ENCODE assay signal across 8 cellular contexts in the genomic region with DNA sequence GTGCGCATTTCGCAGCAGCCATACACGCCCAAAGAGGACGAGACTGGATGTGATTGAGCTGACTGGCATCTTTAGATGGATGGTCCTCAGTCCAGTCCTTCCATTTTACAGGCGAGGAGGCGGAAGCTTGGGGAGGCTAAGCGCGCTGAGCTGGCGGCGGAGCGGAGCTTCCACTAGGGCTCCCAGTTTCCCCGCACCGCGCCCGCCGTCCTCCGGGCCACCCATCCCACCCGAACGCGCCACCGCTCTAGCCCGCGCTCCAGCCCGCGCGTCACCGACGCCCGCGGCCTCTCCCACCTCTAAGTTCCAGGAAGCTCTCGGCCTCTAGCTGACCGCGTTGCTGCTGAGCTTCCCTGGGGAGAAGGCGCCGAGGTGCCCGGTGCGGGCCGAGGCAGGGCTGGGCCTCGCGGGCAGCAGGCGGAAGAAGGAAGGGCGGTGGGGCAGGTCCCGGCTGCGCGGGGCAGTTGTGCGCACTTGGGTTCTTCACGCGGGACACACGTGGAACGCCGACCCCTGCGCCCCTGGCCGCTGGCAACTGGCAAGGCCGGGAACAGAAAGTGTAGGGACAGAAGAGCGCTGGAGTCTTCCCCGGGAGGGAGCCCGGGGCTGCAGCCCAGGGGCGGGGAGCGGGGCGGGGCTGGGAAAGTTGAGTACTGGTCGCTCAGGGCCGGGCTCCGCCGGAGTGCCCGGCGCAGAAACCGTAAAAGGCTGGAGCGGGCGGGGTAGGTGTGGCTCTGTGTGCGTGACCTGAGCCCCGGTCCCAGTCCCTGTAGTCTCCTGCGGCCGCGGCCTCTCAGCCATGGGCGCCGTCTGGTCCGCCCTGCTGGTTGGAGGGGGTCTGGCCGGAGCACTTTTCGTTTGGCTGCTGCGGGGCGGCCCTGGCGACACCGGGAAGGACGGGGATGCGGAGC. TPM values are rescaled to one million over a fixed set of nuclear protein-coding genes. Genes with fewer than 3 reads are reported as not detected.
DNase-seq lines count a peak whose midpoint lies in the region; ATAC-seq, FAIRE-seq and TF ChIP-seq lines count a peak whose summit lies in the region.

A gene (plus strand): TSS at position 763 of the 911 bp plus-strand sequence. CDS start 37 bp downstream, at position 800.

- H3K36me3 Mint-ChIP-seq in activated CD4-positive, alpha-beta memory T cell treated with anti-CD3 and anti-CD28 coated beads for 36 hours: no peaks in the 10 kb centered on the region

- DNase-seq in A549 (ENCODE audit: low read depth in 1 of 2, low spot score in 1 of 2) (peak; percentile 44 to 69), GM12864 (ENCODE audit: low read depth) (no peak), NCI-H1930 (lab: John Stamatoyannopoulos, UW) (peak; percentile 36 to 53), epithelial cell of prostate (ENCODE audit: low read depth, low spot score) (no peak), mesendoderm (peak; percentile 81)
- DNase-seq in activated CD4-positive, alpha-beta memory T cell treated with anti-CD3 and anti-CD28 coated beads for 36 hours: peak; percentile 46

- intact Hi-C loops in activated CD4-positive, alpha-beta memory T cell treated with anti-CD3 and anti-CD28 coated beads for 36 hours (cut with micrococcal nuclease): loop anchor here (2.0 to 10.0 kb wide), 6 partner anchors 49 to 791 kb away; a partner anchor contains a TSS

- no peak within 1 kb of the TSS for H4K5ac ChIP-seq in mesendoderm (ENCODE audit: low read length)

- H3K27me3 Mint-ChIP-seq in activated CD4-positive, alpha-beta memory T cell treated with anti-CD3 and anti-CD28 coated beads for 36 hours: peaks cover 3% of the 10 kb centered on the region

- H3K56ac ChIP-seq in mesendoderm (ENCODE audit: low read length): peak within 1 kb of the TSS; percentile 88

- ATAC-seq in A549 (peak; percentile 84 to 89), HG03457 (IDR thresholded peaks at IDR 0.05; ENCODE audit: unreplicated experiment) (no peak)

- no peak for FAIRE-seq in A549 (lab: Jason Lieb, UNC)

- H3K79me2 ChIP-seq in mesendoderm (ENCODE audit: control insufficient read depth, insufficient read depth, low read length): no peaks in the 10 kb centered on the region

- TF ChIP-seq CTCF in A549 (IDR thresholded peaks at IDR 0.05) (no peak), GM12864 (IDR thresholded peaks at IDR 0.05; ENCODE audit: low read depth, low read length, missing control alignments) (no peak)

- peak; percentile 41 for TF ChIP-seq POLR2A in A549 (IDR thresholded peaks at IDR 0.05; ENCODE audit: low read length)

- peak within 1 kb of the TSS; percentile 75 for H3K4me3 Mint-ChIP-seq in activated CD4-positive, alpha-beta memory T cell treated with anti-CD3 and anti-CD28 coated beads for 36 hours

- H3K4ac ChIP-seq in mesendoderm (ENCODE audit: low read depth, low read length): no peak within 1 kb of the TSS

- POLR2A ChIA-PET in A549 (lab: Yijun Ruan, JAX): interaction anchor here (0.6 to 1.9 kb wide), 4 partner anchors 72 to 158 kb away, joined by 3 to 8 read pairs (median 4); a partner anchor contains a TSS
- POLR2A ChIA-PET in activated CD4-positive, alpha-beta memory T cell treated with anti-CD3 and anti-CD28 coated beads for 36 hours (lab: Charles Lee): interaction anchor here (0.5 kb wide), 1 partner anchor 10 kb away, joined by 4 read pairs; no protein-coding TSS in a partner anchor

- no peak within 1 kb of the TSS for H2BK5ac ChIP-seq in mesendoderm (ENCODE audit: low read length)

- no peak within 1 kb of the TSS for H2BK120ac ChIP-seq in mesendoderm (ENCODE audit: low read depth, low read length)

- no peak for TF ChIP-seq EP300 in A549 (IDR thresholded peaks at IDR 0.05)

- WGBS in A549 (ENCODE audit: missing lambda C conversion rate): 3% methylated on average over 12 of the region's 85 CpGs
- no CpG with 5 or more reads among the region's 85 CpGs for WGBS in mesendoderm (ENCODE audit: extremely low coverage, insufficient coverage, low lambda C conversion rate)

- H3K18ac ChIP-seq in mesendoderm (ENCODE audit: low read length): peak within 1 kb of the TSS; percentile 81

- no peak within 1 kb of the TSS for H2AK5ac ChIP-seq in mesendoderm (ENCODE audit: low read length)

- H3K27ac ChIP-seq in A549 (peak within 1 kb of the TSS; percentile 97 to 99), epithelial cell of prostate (peak within 1 kb of the TSS; percentile 73), mesendoderm (ENCODE audit: low read depth, low read length) (no peak within 1 kb of the TSS), stomach smooth muscle (ENCODE audit: low read length) (peak within 1 kb of the TSS; percentile 77)

- no peaks in the 10 kb centered on the region for H3K9me3 Mint-ChIP-seq in activated CD4-positive, alpha-beta memory T cell treated with anti-CD3 and anti-CD28 coated beads for 36 hours

- no peak within 1 kb of the TSS for H3K23ac ChIP-seq in mesendoderm (ENCODE audit: low read length)

- H3K4me2 ChIP-seq in A549 (peak within 1 kb of the TSS; percentile 86), mesendoderm (ENCODE audit: low read length) (peak within 1 kb of the TSS; percentile 87)

- peaks cover 30% of the 10 kb centered on the region for H3K4me1 Mint-ChIP-seq in activated CD4-positive, alpha-beta memory T cell treated with anti-CD3 and anti-CD28 coated beads for 36 hours (ENCODE audit: low read depth)

- no peak within 1 kb of the TSS for H2BK15ac ChIP-seq in mesendoderm (replicated peaks; ENCODE audit: low read depth)

- peaks cover 28% of the 10 kb centered on the region for H3K4me1 ChIP-seq in A549
- H3K4me1 ChIP-seq in mesendoderm (ENCODE audit: control insufficient read depth, low read depth, low read length): no peaks in the 10 kb centered on the region
- H3K4me1 ChIP-seq in stomach smooth muscle (ENCODE audit: control insufficient read depth, insufficient read depth, low read length): peaks cover 20% of the 10 kb centered on the region

- peaks cover 4% of the 10 kb centered on the region for H3K27me3 ChIP-seq in mesendoderm (ENCODE audit: insufficient read depth, low read length, poor library complexity)
- no peaks in the 10 kb centered on the region for H3K27me3 ChIP-seq in stomach smooth muscle (ENCODE audit: control insufficient read depth in 1 of 2, insufficient read depth in 2 of 2, low read length in 2 of 2)

- H4K8ac ChIP-seq in mesendoderm (ENCODE audit: low read depth, low read length): no peak within 1 kb of the TSS

- H3K79me1 ChIP-seq in mesendoderm (ENCODE audit: low read length): no peaks in the 10 kb centered on the region

- H3K4me3 ChIP-seq in A549 (peak within 1 kb of the TSS; percentile 93), GM12864 (ENCODE audit: low read depth, low read length) (peak within 1 kb of the TSS; percentile 40), mesendoderm (ENCODE audit: low read length) (peak within 1 kb of the TSS; percentile 74), stomach smooth muscle (ENCODE audit: low read length in 2 of 2) (peak within 1 kb of the TSS; percentile 84 to 91)

- H3K9me3 ChIP-seq in A549 (no peaks in the 10 kb centered on the region), stomach smooth muscle (ENCODE audit: control insufficient read depth in 2 of 2, low read length in 2 of 2) (no peaks in the 10 kb centered on the region)

- H3K9ac ChIP-seq in mesendoderm (ENCODE audit: low read length) (peak within 1 kb of the TSS; percentile 77), stomach smooth muscle (ENCODE audit: low read length in 2 of 2) (peak within 1 kb of the TSS; percentile 83 to 84)

- CTCF ChIA-PET in A549 (lab: Yijun Ruan, JAX): interaction anchor here (0.7 to 4.6 kb wide), 15 partner anchors 10 to 641 kb away, joined by 3 to 34 read pairs (median 4); a partner anchor contains a TSS
- CTCF ChIA-PET in activated CD4-positive, alpha-beta memory T cell treated with anti-CD3 and anti-CD28 coated beads for 36 hours (lab: Charles Lee): interaction anchor here (0.7 to 2.7 kb wide), 9 partner anchors 26 to 198 kb away, joined by 3 to 23 read pairs (median 5); no protein-coding TSS in a partner anchor

- H3K36me3 ChIP-seq in mesendoderm (ENCODE audit: control insufficient read depth, insufficient read depth, low read length) (no peaks in the 10 kb centered on the region), stomach smooth muscle (ENCODE audit: control insufficient read depth in 2 of 2, insufficient read depth in 2 of 2, low read length in 2 of 2) (peaks cover 4 to 10% of the 10 kb centered on the region in 2 donors)

- H3K27ac Mint-ChIP-seq in activated CD4-positive, alpha-beta memory T cell treated with anti-CD3 and anti-CD28 coated beads for 36 hours: peak within 1 kb of the TSS; percentile 24

- no peak for TF ChIP-seq RAD21 in A549 (conservative IDR thresholded peaks at IDR 0.05 in 1 of 2, IDR thresholded peaks at IDR 0.05 in 1 of 2)

TF ChIP-seq in A549, 52 proteins besides CTCF, POLR2A, EP300 and RAD21 (continues in another document):
- TF ChIP-seq CEBPB (IDR thresholded peaks at IDR 0.05) (no peak), PHF8 (IDR thresholded peaks at IDR 0.05; ENCODE audit: borderline replicate concordance, low read depth) (peak; percentile 33), MAFK (IDR thresholded peaks at IDR 0.05; ENCODE audit: partially characterized antibody) (peak; percentile 53), JUN (IDR thresholded peaks at IDR 0.05) (peak in 1 of 2 experiments; percentile 49; a peak in 2 of 5 replicates)
- TF ChIP-seq, protein P1, sequence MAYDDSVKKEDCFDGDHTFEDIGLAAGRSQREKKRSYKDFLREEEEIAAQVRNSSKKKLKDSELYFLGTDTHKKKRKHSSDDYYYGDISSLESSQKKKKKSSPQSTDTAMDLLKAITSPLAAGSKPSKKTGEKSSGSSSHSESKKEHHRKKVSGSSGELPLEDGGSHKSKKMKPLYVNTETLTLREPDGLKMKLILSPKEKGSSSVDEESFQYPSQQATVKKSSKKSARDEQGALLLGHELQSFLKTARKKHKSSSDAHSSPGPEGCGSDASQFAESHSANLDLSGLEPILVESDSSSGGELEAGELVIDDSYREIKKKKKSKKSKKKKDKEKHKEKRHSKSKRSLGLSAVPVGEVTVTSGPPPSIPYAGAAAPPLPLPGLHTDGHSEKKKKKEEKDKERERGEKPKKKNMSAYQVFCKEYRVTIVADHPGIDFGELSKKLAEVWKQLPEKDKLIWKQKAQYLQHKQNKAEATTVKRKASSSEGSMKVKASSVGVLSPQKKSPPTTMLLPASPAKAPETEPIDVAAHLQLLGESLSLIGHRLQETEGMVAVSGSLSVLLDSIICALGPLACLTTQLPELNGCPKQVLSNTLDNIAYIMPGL (CRISPR knock-in tag; IDR thresholded peaks at IDR 0.05; ENCODE audit: borderline replicate concordance): no peak

RNA-seq across cellular contexts. Expression of the gene that starts here (rescaled TPM):
- polyA plus RNA-seq in A549 (2011; rRNA removed) (1.2 and 1.3 TPM in 2 replicates), A549 (2017; fragmentation: RNase III; extraction: RNeasy Plus Mini Kit Qiagen cat#74134 plus additional on column Dnase treatment) (5.0 to 6.4 TPM (median 5.9 TPM) in 3 replicates)
- polyA plus RNA-seq in A549 (2012; cell fraction: cytosol; rRNA removed): 1.2 and 1.4 TPM in 2 replicates
- polyA plus RNA-seq in A549 (2012; cell fraction: nucleus; rRNA removed): 0.50 and 0.92 TPM in 2 replicates
- 1.1 and 1.7 TPM in 2 replicates for polyA minus RNA-seq in A549 (2011; rRNA and poly(A)+ RNA removed)
- total RNA-seq in activated CD4-positive, alpha-beta memory T cell treated with anti-CD3 and anti-CD28 coated beads for 36 hours: under 1 TPM; 0.63 to 0.67 TPM
- 0.49 TPM for polyA plus RNA-seq in mesendoderm (2013, experiment 1 of 2)
- 0.71 TPM for polyA plus RNA-seq in mesendoderm (2013, experiment 2 of 2)

Comparison
In these comparisons a context has a peak if more than half of its experiments do, and no peak if none do; other contexts are left out.
1. Peak in DNase-seq in activated CD4-positive, alpha-beta memory T cell treated with anti-CD3 and anti-CD28 coated beads for 36 hours; RNA of the gene not detected or under 1 TPM.
2. DNase-seq: peak in A549 (2 of 2), NCI-H1930 (2 of 2) and mesendoderm (single experiment); none in GM12864 (single experiment) and epithelial cell of prostate (single experiment).
3. H3K4me3 ChIP-seq: peak in every context shown above with its lines; median percentile 93 in A549; 88 in stomach smooth muscle; 74 in mesendoderm; 40 in GM12864.